ENCODE assay signal across 28 cellular contexts in genomic region chr4:8129136-8129535, GRCh38.
"Had no signal": no experiment of that assay in that cellular context is flagged by ENCODE, and none has a peak within 500 bp of the region (broad histone marks: within the 10 kb centered on the region; RNA-seq: fewer than 3 reads in every experiment).

No MANE protein-coding gene starts in this region.

- H3K27me3 Mint-ChIP-seq: activated naive CD8-positive, alpha-beta T cell; activated T-cell treated with anti-CD3 and anti-CD28 coated beads, Interleukin-2, amount 50 U/mL, for 24 hours; activated T-helper 17 cell treated with anti-CD3 and anti-CD28 coated beads, Interleukin-2, amount 50 U/mL, for 72 hours; progenitor cell of endocrine pancreas had no signal

- H3K4me1 Mint-ChIP-seq: activated T-helper 17 cell treated with anti-CD3 and anti-CD28 coated beads, Interleukin-2, amount 50 U/mL, for 72 hours; stimulated activated effector memory CD8-positive, alpha-beta T cell treated with anti-CD3 and anti-CD28 coated beads, Interleukin-12 subunit alpha, Interleukin-12 subunit beta, amount 100 ng/mL, for 72 hours; T-cell had no signal

- H3K27ac ChIP-seq: breast epithelium, coronary artery, esophagus squamous epithelium, gastroesophageal sphincter, heart right ventricle, neural progenitor cell, right atrium auricular region, transverse colon had no signal

- H3K9me3 Mint-ChIP-seq: activated T-cell treated with anti-CD3 and anti-CD28 coated beads, Interleukin-2, amount 50 U/mL, for 24 hours; activated T-helper 17 cell treated with anti-CD3 and anti-CD28 coated beads, Interleukin-2, amount 50 U/mL, for 72 hours; mesothelial cell of epicardium; naive thymus-derived CD8-positive, alpha-beta T cell; stimulated activated effector memory CD8-positive, alpha-beta T cell treated with anti-CD3 and anti-CD28 coated beads, Interleukin-12 subunit alpha, Interleukin-12 subunit beta, amount 100 ng/mL, for 72 hours; T-cell; T-helper 2 cell treated with Interferon-gamma antibody and Interleukin-4, amounts not matched to agents 5 μg/mL and 100 μg/mL, for 36 hours had no signal

- H3K36me3 Mint-ChIP-seq: activated naive CD8-positive, alpha-beta T cell; mesothelial cell of epicardium; naive thymus-derived CD8-positive, alpha-beta T cell; neural progenitor cell; stimulated activated effector memory CD8-positive, alpha-beta T cell treated with anti-CD3 and anti-CD28 coated beads, Interleukin-12 subunit alpha, Interleukin-12 subunit beta, amount 100 ng/mL, for 72 hours; T-cell had no signal

- DNase-seq: activated CD4-positive, alpha-beta T cell treated with anti-CD3 and anti-CD28 coated beads for 1 hour; activated CD4-positive, alpha-beta T cell treated with anti-CD3 and anti-CD28 coated beads, Interleukin-2, amount 50 U/mL, for 1 hour; activated CD8-positive, alpha-beta memory T cell treated with anti-CD3 and anti-CD28 coated beads for 24 hours; activated CD8-positive, alpha-beta memory T cell treated with anti-CD3 and anti-CD28 coated beads, Interleukin-2, amount 50 U/mL, for 4 hours; activated naive CD4-positive, alpha-beta T cell; activated T-cell treated with anti-CD3 and anti-CD28 coated beads, Interleukin-2, amount 50 U/mL, for 24 hours; amniotic stem cell; cerebellar nuclear complex; esophagus squamous epithelium; kidney glomerular epithelial cell; left ventricle myocardium superior; mammary epithelial cell; naive thymus-derived CD8-positive, alpha-beta T cell; stimulated activated CD4-positive, alpha-beta T cell treated with anti-CD3 and anti-CD28 coated beads, Interleukin-1b, Interleukin-23, amount 100 ng/mL, for 48 hours; T-cell; transverse colon had no signal

- H3K9me3 ChIP-seq: breast epithelium, esophagus squamous epithelium, gastroesophageal sphincter, heart right ventricle, right atrium auricular region, transverse colon had no signal

- H3K4me3 ChIP-seq: breast epithelium, coronary artery, esophagus squamous epithelium, gastroesophageal sphincter, heart right ventricle, neural progenitor cell, right atrium auricular region, transverse colon had no signal

- ATAC-seq: activated T-helper 17 cell treated with anti-CD3 and anti-CD28 coated beads, Interleukin-2, amount 50 U/mL, for 72 hours; gastroesophageal sphincter; heart right ventricle; left ventricle myocardium superior; naive thymus-derived CD8-positive, alpha-beta T cell; stimulated activated effector memory CD8-positive, alpha-beta T cell treated with anti-CD3 and anti-CD28 coated beads, Interleukin-12 subunit alpha, Interleukin-12 subunit beta, amount 100 ng/mL, for 72 hours; T-cell had no signal

- H3K36me3 ChIP-seq: breast epithelium, gastroesophageal sphincter, heart right ventricle, neural progenitor cell, right atrium auricular region, transverse colon had no signal

- H3K27me3 ChIP-seq: breast epithelium, esophagus squamous epithelium, gastroesophageal sphincter, neural progenitor cell, right atrium auricular region, transverse colon had no signal

- H3K27ac Mint-ChIP-seq: activated naive CD8-positive, alpha-beta T cell; activated T-cell treated with anti-CD3 and anti-CD28 coated beads, Interleukin-2, amount 50 U/mL, for 24 hours; activated T-helper 17 cell treated with anti-CD3 and anti-CD28 coated beads, Interleukin-2, amount 50 U/mL, for 72 hours; mesothelial cell of epicardium; naive thymus-derived CD8-positive, alpha-beta T cell; neural progenitor cell; progenitor cell of endocrine pancreas; stimulated activated effector memory CD8-positive, alpha-beta T cell treated with anti-CD3 and anti-CD28 coated beads, Interleukin-12 subunit alpha, Interleukin-12 subunit beta, amount 100 ng/mL, for 72 hours; T-cell; T-helper 2 cell treated with Interferon-gamma antibody and Interleukin-4, amounts not matched to agents 5 μg/mL and 100 μg/mL, for 36 hours had no signal

- H3K4me1 ChIP-seq: breast epithelium, esophagus squamous epithelium, gastroesophageal sphincter, neural progenitor cell, transverse colon had no signal

- H3K4me3 Mint-ChIP-seq: activated naive CD8-positive, alpha-beta T cell; activated T-cell treated with anti-CD3 and anti-CD28 coated beads, Interleukin-2, amount 50 U/mL, for 24 hours; activated T-helper 17 cell treated with anti-CD3 and anti-CD28 coated beads, Interleukin-2, amount 50 U/mL, for 72 hours; mesothelial cell of epicardium; naive thymus-derived CD8-positive, alpha-beta T cell; stimulated activated effector memory CD8-positive, alpha-beta T cell treated with anti-CD3 and anti-CD28 coated beads, Interleukin-12 subunit alpha, Interleukin-12 subunit beta, amount 100 ng/mL, for 72 hours; T-cell; T-helper 2 cell treated with Interferon-gamma antibody and Interleukin-4, amounts not matched to agents 5 μg/mL and 100 μg/mL, for 36 hours had no signal
